In the genomic region with DNA sequence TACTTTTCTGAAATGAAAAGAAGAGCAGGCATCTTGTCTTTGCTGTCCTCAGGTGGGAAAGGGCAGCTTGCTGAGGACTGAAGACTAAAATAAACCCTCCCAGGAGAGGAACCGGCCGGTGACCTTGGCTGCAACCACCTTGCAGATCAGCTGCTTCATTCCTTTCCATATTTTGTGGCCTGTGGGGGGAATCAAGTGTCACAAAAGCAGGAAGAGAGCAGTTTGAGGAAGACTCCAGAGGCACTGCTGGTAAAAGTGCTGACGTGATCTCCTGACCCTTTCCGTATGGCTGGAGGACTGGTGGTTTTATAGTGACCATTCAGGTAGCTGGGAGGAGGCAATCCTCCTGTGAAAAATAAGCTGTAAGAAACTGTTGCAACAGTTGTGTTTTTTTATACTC, we compare ENCODE assay signal across 17 cellular contexts.
"Had no signal": no experiment of that assay in that cellular context is flagged by ENCODE, and none has a peak within 500 bp of the region (broad histone marks: within the 10 kb centered on the region; RNA-seq: fewer than 3 reads in every experiment).

No MANE protein-coding gene starts in this region.

- H3K4me1 Mint-ChIP-seq: activated naive CD8-positive, alpha-beta T cell treated with anti-CD3 and anti-CD28 coated beads for 36 hours; immature natural killer cell; natural killer cell had no signal

- H3K4me3 ChIP-seq: breast epithelium, coronary artery, tibial nerve had no signal

- DNase-seq: activated gamma-delta T cell; activated naive CD8-positive, alpha-beta T cell treated with anti-CD3 and anti-CD28 coated beads for 36 hours; activated T-cell treated with anti-CD3 and anti-CD28 coated beads, Interleukin-2, amount 50 U/mL, for 4 hours; aorta; effector CD8-positive, alpha-beta T cell; hypothalamus; immature natural killer cell; mammary epithelial cell; natural killer cell; nucleus accumbens; stimulated activated CD4-positive, alpha-beta T cell treated with anti-CD3 and anti-CD28 coated beads, Interleukin-15, amount 100 ng/mL, for 24 hours had no signal

- H3K27me3 Mint-ChIP-seq: activated naive CD8-positive, alpha-beta T cell treated with anti-CD3 and anti-CD28 coated beads for 36 hours; progenitor cell of endocrine pancreas had no signal

- H3K27ac ChIP-seq: breast epithelium, coronary artery, epithelial cell of prostate, tibial nerve had no signal

- H3K4me1 ChIP-seq: breast epithelium had no signal

- H3K4me3 Mint-ChIP-seq: activated naive CD8-positive, alpha-beta T cell treated with anti-CD3 and anti-CD28 coated beads for 36 hours; activated T-cell treated with anti-CD3 and anti-CD28 coated beads, Interleukin-2, amount 50 U/mL, for 4 hours; immature natural killer cell; natural killer cell; T-helper 1 cell treated with Interleukin-12 subunit alpha and Interleukin-12 subunit beta and Interleukin-4 antibody, amounts not matched to agents 30 μg/mL and 1 μg/mL, for 36 hours had no signal

- H3K27me3 ChIP-seq: breast epithelium, tibial nerve had no signal

- H3K36me3 Mint-ChIP-seq: activated naive CD8-positive, alpha-beta T cell treated with anti-CD3 and anti-CD28 coated beads for 36 hours; immature natural killer cell; natural killer cell had no signal

- H3K27ac Mint-ChIP-seq: activated naive CD8-positive, alpha-beta T cell treated with anti-CD3 and anti-CD28 coated beads for 36 hours; immature natural killer cell; natural killer cell; progenitor cell of endocrine pancreas; T-helper 1 cell treated with Interleukin-12 subunit alpha and Interleukin-12 subunit beta and Interleukin-4 antibody, amounts not matched to agents 30 μg/mL and 1 μg/mL, for 36 hours had no signal

- H3K9me3 Mint-ChIP-seq: activated naive CD8-positive, alpha-beta T cell treated with anti-CD3 and anti-CD28 coated beads for 36 hours; activated T-cell treated with anti-CD3 and anti-CD28 coated beads, Interleukin-2, amount 50 U/mL, for 4 hours; T-helper 1 cell treated with Interleukin-12 subunit alpha and Interleukin-12 subunit beta and Interleukin-4 antibody, amounts not matched to agents 30 μg/mL and 1 μg/mL, for 36 hours had no signal

- H3K9me3 ChIP-seq: breast epithelium, tibial nerve had no signal

- H3K36me3 ChIP-seq: breast epithelium, tibial nerve had no signal
